In the genomic region with DNA sequence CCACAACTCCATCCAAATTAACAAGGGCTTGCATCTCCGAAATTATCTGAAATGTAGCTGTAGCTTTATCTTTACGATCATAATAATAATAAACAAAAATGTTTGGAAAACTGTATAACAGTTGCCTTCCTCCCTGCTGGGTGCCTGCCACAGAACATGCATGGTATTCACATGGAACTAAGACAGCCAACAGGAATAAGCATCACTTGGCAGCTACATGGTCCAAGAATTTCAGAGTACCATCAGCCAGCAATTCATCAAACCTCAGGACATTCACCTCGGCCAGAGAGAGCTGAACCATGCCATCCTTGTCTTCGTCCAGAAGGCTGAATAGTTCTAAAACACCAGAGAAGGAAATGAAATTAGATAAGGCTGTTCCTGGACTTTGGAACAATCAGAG, we compare ENCODE assay signal across 23 cellular contexts.
DNase-seq lines count a peak whose midpoint lies in the region; ATAC-seq and TF ChIP-seq lines count a peak whose summit lies in the region.
"Had no signal": no experiment of that assay in that cellular context is flagged by ENCODE, and none has a peak within 500 bp of the region (broad histone marks: within the 10 kb centered on the region; RNA-seq: fewer than 3 reads in every experiment).

No MANE protein-coding gene starts in this region.

- TF ChIP-seq CTCF in HEK293 (tag by site-specific recombination; IDR thresholded peaks at IDR 0.05) = no peak
- no peak for TF ChIP-seq CTCF in gastrocnemius medialis (IDR thresholded peaks at IDR 0.05 in 4 of 5, conservative IDR thresholded peaks at IDR 0.05 in 1 of 5)

- POLR2A ChIA-PET in HEK293 (lab: Yijun Ruan, JAX) = interaction anchor here (0.6 kb wide), 1 partner anchor 400 kb away, joined by 3 read pairs; the partner anchor contains the start of gene TLR5

- intact Hi-C loops in left colon (cut with DNase I, micrococcal nuclease) (no loop called here), gastrocnemius medialis (cut with DNase I; ENCODE audit: low total_unique reads) (no loop called here)

- H3K27ac ChIP-seq in HEK293 (ENCODE audit: extremely low read depth, low read depth, low read length) (no peak overlapping the region), gastrocnemius medialis (peak overlapping the region; percentile 37 to 68 (median 50))
- H3K27ac ChIP-seq: 22Rv1; A549; BLaER1 treated with 17β-estradiol and CSF1 and Interleukin-3, amounts not matched to agents 10 nM and 100 nM; C4-2B had no signal

- TF ChIP-seq POLR2A in gastrocnemius medialis (IDR thresholded peaks at IDR 0.05) = no peak

- no peaks in the 10 kb centered on the region for H3K4me1 ChIP-seq in HEK293 (ENCODE audit: control insufficient read depth, insufficient read depth, low read length)
- H3K4me1 ChIP-seq in gastrocnemius medialis = peaks cover 0 to 4% of the 10 kb centered on the region in 2 donors
- H3K4me1 ChIP-seq: A549; BLaER1 treated with 17β-estradiol and CSF1 and Interleukin-3, amounts not matched to agents 10 nM and 100 nM had no signal

- H3K4me3 ChIP-seq in HEK293 (ENCODE audit: low read depth, low read length) (no peak overlapping the region), gastrocnemius medialis (no peak overlapping the region)
- H3K4me3 ChIP-seq: A549; BLaER1 treated with 17β-estradiol and CSF1 and Interleukin-3, amounts not matched to agents 10 nM and 100 nM; GM12878 had no signal

- peak; percentile 24 for DNase-seq in NCI-H446 treated with DMSO at 0.1 percent for 48 hours (lab: John Stamatoyannopoulos, UW)
- DNase-seq in left colon = no peak
- no peak for DNase-seq in gastrocnemius medialis
- DNase-seq in NCI-H187 treated with DMSO at 0.1 percent for 48 hours (lab: John Stamatoyannopoulos, UW) = no peak
- DNase-seq in COLO829 (ENCODE audit: low spot score) = no peak
- DNase-seq: AML-193; CD4-positive, alpha-beta T cell; CD8-positive, alpha-beta T cell; COR-L47; DMS 273 treated with DMSO at 0.1 percent for 48 hours; DMS153; DMS53; DMS79; DND-41; EL; GDM1 had no signal

- H3K27me3 ChIP-seq in gastrocnemius medialis = no peaks in the 10 kb centered on the region
- H3K27me3 ChIP-seq: BLaER1 treated with 17β-estradiol and CSF1 and Interleukin-3, amounts not matched to agents 10 nM and 100 nM had no signal

- CTCF ChIA-PET in HEK293 (lab: Yijun Ruan, JAX) = interaction anchor here (0.5 to 7.4 kb wide), 4 partner anchors 12 to 154 kb away, joined by 3 to 52 read pairs (median 14); no protein-coding TSS in a partner anchor

- ATAC-seq in left colon (peak; percentile 61), gastrocnemius medialis (peak in 1 of 2 donors; percentile 56), HG03135 (IDR thresholded peaks at IDR 0.05; ENCODE audit: unreplicated experiment) (no peak)
- ATAC-seq: A549; CD8-positive, alpha-beta T cell; GM12878 had no signal

- H3K9me3 ChIP-seq in HEK293 (ENCODE audit: control insufficient read depth, insufficient read depth, low read depth, low read length) = no peaks in the 10 kb centered on the region
- H3K9me3 ChIP-seq in gastrocnemius medialis = no peaks in the 10 kb centered on the region
- H3K9me3 ChIP-seq: A549 had no signal

- no peaks in the 10 kb centered on the region for H3K36me3 ChIP-seq in HEK293 (ENCODE audit: control insufficient read depth in 2 of 2, insufficient read depth in 1 of 2, low read length in 2 of 2)
- H3K36me3 ChIP-seq in gastrocnemius medialis = no peaks in the 10 kb centered on the region
- H3K36me3 ChIP-seq: BLaER1 treated with 17β-estradiol and CSF1 and Interleukin-3, amounts not matched to agents 10 nM and 100 nM had no signal

- in situ Hi-C loops in gastrocnemius medialis (cut with MboI; ENCODE audit: low sequenced_read_pairs in 4 of 4) = no loop called here

TF ChIP-seq in HEK293, 187 proteins besides CTCF, POLR2A, EP300 and RAD21:
- TF ChIP-seq TSHZ1 (tag by site-specific recombination; IDR thresholded peaks at IDR 0.05; ENCODE audit: borderline replicate concordance) (no peak), ZBTB20 (tag by site-specific recombination; IDR thresholded peaks at IDR 0.05) (peak; percentile 65; the same call in 1 of the 2 replicates)
TF ChIP-seq in HEK293: peak in this region for 1.
